Comparison of ENCODE assay signal across 8 cellular contexts in the genomic region with DNA sequence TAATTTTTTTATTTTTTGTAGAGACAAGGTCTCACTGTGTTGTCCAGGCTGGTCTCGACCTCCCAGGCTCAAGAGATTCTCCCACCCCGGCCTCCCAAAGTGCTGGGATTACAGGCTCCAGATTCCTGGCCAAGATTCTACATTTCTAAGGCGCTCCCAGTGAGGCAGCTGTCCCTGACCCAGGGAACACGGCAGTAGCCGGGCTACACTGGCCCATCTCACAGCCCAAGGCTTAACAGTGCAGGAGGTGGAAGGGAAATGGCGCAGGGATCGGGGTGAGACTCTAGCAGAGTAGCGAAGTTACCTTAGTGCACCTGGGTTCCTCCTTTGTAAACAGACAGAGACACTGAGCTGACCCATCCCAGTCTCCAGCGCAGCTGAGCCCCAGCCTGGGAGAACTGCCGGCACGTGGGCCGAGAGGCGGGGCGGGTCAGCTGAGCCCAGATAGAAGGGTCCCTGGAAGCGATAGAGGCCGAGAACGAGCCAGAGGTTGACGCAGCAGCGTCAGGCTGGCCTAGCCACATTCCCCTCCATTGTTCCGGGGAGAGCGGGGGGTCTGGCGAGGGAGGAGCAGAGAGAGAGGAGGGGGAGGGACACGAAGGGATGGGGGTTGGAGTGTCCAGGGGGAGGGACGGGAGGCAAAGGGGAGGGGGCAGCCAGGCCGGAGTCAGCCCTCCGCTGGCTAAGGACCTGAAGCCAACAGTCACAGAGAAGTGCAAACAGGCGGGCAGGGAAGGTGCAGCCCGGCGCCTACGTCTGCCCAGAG. TPM values are rescaled to one million over a fixed set of nuclear protein-coding genes. Genes with fewer than 3 reads are reported as not detected.
DNase-seq lines count a peak whose midpoint lies in the region; ATAC-seq and TF ChIP-seq lines count a peak whose summit lies in the region.

No MANE protein-coding gene starts in this region.

- peak overlapping the region; percentile 52 for H3K27ac Mint-ChIP-seq in activated CD4-positive, alpha-beta memory T cell treated with anti-CD3 and anti-CD28 coated beads, Interleukin-2, amount 10 ng/mL, durations not matched to agents 7 days and 5 days

- ATAC-seq in left cardiac atrium (peak; percentile 1 to 3), HG03469 (IDR thresholded peaks at IDR 0.05; ENCODE audit: unreplicated experiment) (no peak), GM19467 (IDR thresholded peaks at IDR 0.05; ENCODE audit: unreplicated experiment) (no peak)

- H3K9me3 Mint-ChIP-seq in activated CD4-positive, alpha-beta memory T cell treated with anti-CD3 and anti-CD28 coated beads, Interleukin-2, amount 10 ng/mL, durations not matched to agents 7 days and 5 days = no peaks in the 10 kb centered on the region

- no peaks in the 10 kb centered on the region for H3K9me3 ChIP-seq in prostate gland

- peak overlapping the region; percentile 68 for H3K4me3 Mint-ChIP-seq in activated CD4-positive, alpha-beta memory T cell treated with anti-CD3 and anti-CD28 coated beads, Interleukin-2, amount 10 ng/mL, durations not matched to agents 7 days and 5 days

- H3K4me1 Mint-ChIP-seq in activated CD4-positive, alpha-beta memory T cell treated with anti-CD3 and anti-CD28 coated beads, Interleukin-2, amount 10 ng/mL, durations not matched to agents 7 days and 5 days = peaks cover 63% of the 10 kb centered on the region

- H3K27me3 Mint-ChIP-seq in activated CD4-positive, alpha-beta memory T cell treated with anti-CD3 and anti-CD28 coated beads, Interleukin-2, amount 10 ng/mL, durations not matched to agents 7 days and 5 days = no peaks in the 10 kb centered on the region

- peak overlapping the region; percentile 77; the same call in 1 of the 2 replicates for H3K4me3 ChIP-seq in GM12865 (ENCODE audit: low read depth, low read length)
- peak overlapping the region; percentile 54 to 56 for H3K4me3 ChIP-seq in prostate gland

- CTCF ChIA-PET in activated CD4-positive, alpha-beta memory T cell treated with anti-CD3 and anti-CD28 coated beads, Interleukin-2, amount 10 ng/mL, durations not matched to agents 7 days and 5 days (lab: Charles Lee) = interaction anchor here (6.9 kb wide), 1 partner anchor 15 kb away, joined by 64 read pairs; the partner anchor contains the start of gene LITAFD

- DNase-seq in GM12865 (ENCODE audit: low read depth) = no peak
- no peak for DNase-seq in activated CD4-positive, alpha-beta memory T cell treated with anti-CD3 and anti-CD28 coated beads, Interleukin-2, amount 10 ng/mL, durations not matched to agents 7 days and 5 days
- DNase-seq in left cardiac atrium = peak; percentile 72
- peak; percentile 37 for DNase-seq in prostate gland (ENCODE audit: low spot score)
- DNase-seq in NCI-H187 (lab: John Stamatoyannopoulos, UW) = no peak
- DNase-seq in GM19238 (ENCODE audit: insufficient read length, low spot score) = no peak

- intact Hi-C loops in left cardiac atrium (cut with DNase I) = no loop called here
- intact Hi-C loops in prostate gland (cut with DNase I) = loop anchor here (5.0 kb wide), 2 partner anchors 69 to 189 kb away; partner anchors contain the start of genes PMM2 and TMEM186

- peaks cover 33% of the 10 kb centered on the region for H3K36me3 Mint-ChIP-seq in activated CD4-positive, alpha-beta memory T cell treated with anti-CD3 and anti-CD28 coated beads, Interleukin-2, amount 10 ng/mL, durations not matched to agents 7 days and 5 days (ENCODE audit: low read depth)

- no peak overlapping the region for H3K27ac ChIP-seq in prostate gland

- peaks cover 11% of the 10 kb centered on the region for H3K4me1 ChIP-seq in prostate gland (replicated peaks)

- 23% methylated on average over 30 of the region's 30 CpGs for WGBS in prostate gland

- POLR2A ChIA-PET in activated CD4-positive, alpha-beta memory T cell treated with anti-CD3 and anti-CD28 coated beads, Interleukin-2, amount 10 ng/mL, durations not matched to agents 7 days and 5 days (lab: Charles Lee) = no interaction called here

- H3K36me3 ChIP-seq in prostate gland = no peaks in the 10 kb centered on the region

- no peaks in the 10 kb centered on the region for H3K27me3 ChIP-seq in prostate gland (replicated peaks; ENCODE audit: insufficient read depth)

- no peak for TF ChIP-seq POLR2A in prostate gland (IDR thresholded peaks at IDR 0.05)

- TF ChIP-seq CTCF in GM12865 (IDR thresholded peaks at IDR 0.05; ENCODE audit: insufficient read depth, low read depth, low read length, missing control alignments) = no peak
- TF ChIP-seq CTCF in prostate gland (IDR thresholded peaks at IDR 0.05) = no peak

RNA-seq across cellular contexts. Expression of gene CARHSP1, which starts 2.5 kb away (rescaled TPM):
- 100 to 1,000 TPM; 168 to 179 TPM for total RNA-seq in activated CD4-positive, alpha-beta memory T cell treated with anti-CD3 and anti-CD28 coated beads, Interleukin-2, amount 10 ng/mL, durations not matched to agents 7 days and 5 days
- total RNA-seq in left cardiac atrium = 10 to 100 TPM; 35.5 to 37.6 TPM
- 100 to 1,000 TPM in 1 of 2 donors, 10 to 100 TPM in 1; 51.0 to 146 TPM for total RNA-seq in prostate gland

RNA-seq across cellular contexts. Expression of gene LITAFD, which starts 15.8 kb away (rescaled TPM):
- total RNA-seq in activated CD4-positive, alpha-beta memory T cell treated with anti-CD3 and anti-CD28 coated beads, Interleukin-2, amount 10 ng/mL, durations not matched to agents 7 days and 5 days = not detected
- total RNA-seq in left cardiac atrium (not detected), prostate gland (1 to 10 TPM in 1 of 2 donors, not detected in 1; 2.3 TPM)

Comparison
In these comparisons a context has a peak if more than half of its experiments do, and no peak if none do; other contexts are left out.
1. DNase-seq: peak in left cardiac atrium (single experiment) and prostate gland (single experiment); none in GM12865 (single experiment), activated CD4-positive, alpha-beta memory T cell treated with anti-CD3 and anti-CD28 coated beads, Interleukin-2, amount 10 ng/mL, durations not matched to agents 7 days and 5 days (single experiment), NCI-H187 (0 of 2) and GM19238 (single experiment).
2. ATAC-seq: peak in left cardiac atrium (2 of 2); none in HG03469 (single experiment) and GM19467 (single experiment).